Comparison of ENCODE assay signal across 15 cellular contexts in genomic region chr10:1195828-1196227, GRCh38.
"Had no signal": no experiment of that assay in that cellular context is flagged by ENCODE, and none has a peak within 500 bp of the region (broad histone marks: within the 10 kb centered on the region; RNA-seq: fewer than 3 reads in every experiment).

No MANE protein-coding gene starts in this region.

- H3K27me3 ChIP-seq: thyroid gland, vagina had no signal

- DNase-seq: activated B cell treated with CpG ODN at 0.5 μM for 24 hours; activated CD4-positive, alpha-beta T cell treated with anti-CD3 and anti-CD28 coated beads, Interleukin-2, amount 10 ng/mL, durations not matched to agents 7 days and 5 days; activated CD8-positive, alpha-beta memory T cell treated with anti-CD3 and anti-CD28 coated beads for 24 hours; activated T-cell treated with anti-CD3 and anti-CD28 coated beads for 4 hours; amygdala; heart right ventricle; natural killer cell; stimulated activated CD4-positive, alpha-beta T cell treated with anti-CD3 and anti-CD28 coated beads, Interleukin-2, amount 100 ng/mL, for 48 hours; stimulated activated CD8-positive, alpha-beta memory T cell treated with anti-CD3 and anti-CD28 coated beads, Interleukin-4, amount 100 ng/mL, for 48 hours; stimulated activated naive CD8-positive, alpha-beta T cell treated with anti-CD3 and anti-CD28 coated beads, Interleukin-15, Interleukin-2, amounts not matched to agents 100 U/mL and 50 U/mL, for 24 hours; T-helper 17 cell; thyroid gland had no signal

- H3K4me3 ChIP-seq: heart right ventricle, thyroid gland, vagina had no signal

- H3K9me3 ChIP-seq: heart right ventricle, thyroid gland, vagina had no signal

- H3K36me3 Mint-ChIP-seq: activated naive CD8-positive, alpha-beta T cell; natural killer cell had no signal

- H3K4me3 Mint-ChIP-seq: activated B cell treated with CpG ODN at 0.5 μM for 24 hours; activated CD4-positive, alpha-beta T cell treated with anti-CD3 and anti-CD28 coated beads, Interleukin-2, amount 10 ng/mL, durations not matched to agents 7 days and 5 days; activated naive CD8-positive, alpha-beta T cell; activated T-helper 17 cell treated with anti-CD3 and anti-CD28 coated beads, Interleukin-2, amount 50 U/mL, for 72 hours; natural killer cell; T-helper 17 cell had no signal

- H3K27ac Mint-ChIP-seq: activated B cell treated with CpG ODN at 0.5 μM for 24 hours; activated CD4-positive, alpha-beta T cell treated with anti-CD3 and anti-CD28 coated beads, Interleukin-2, amount 10 ng/mL, durations not matched to agents 7 days and 5 days; activated naive CD8-positive, alpha-beta T cell; activated T-helper 17 cell treated with anti-CD3 and anti-CD28 coated beads, Interleukin-2, amount 50 U/mL, for 72 hours; natural killer cell; T-helper 17 cell had no signal

- H3K9me3 Mint-ChIP-seq: activated B cell treated with CpG ODN at 0.5 μM for 24 hours; activated CD4-positive, alpha-beta T cell treated with anti-CD3 and anti-CD28 coated beads, Interleukin-2, amount 10 ng/mL, durations not matched to agents 7 days and 5 days; activated T-helper 17 cell treated with anti-CD3 and anti-CD28 coated beads, Interleukin-2, amount 50 U/mL, for 72 hours; natural killer cell had no signal

- H3K36me3 ChIP-seq: heart right ventricle, thyroid gland, vagina had no signal

- H3K27ac ChIP-seq: heart right ventricle, thyroid gland, vagina had no signal

- H3K4me1 Mint-ChIP-seq: activated B cell treated with CpG ODN at 0.5 μM for 24 hours, natural killer cell had no signal

- H3K27me3 Mint-ChIP-seq: activated naive CD8-positive, alpha-beta T cell had no signal

- H3K4me1 ChIP-seq: heart right ventricle, thyroid gland, vagina had no signal

- ATAC-seq: activated T-helper 17 cell treated with anti-CD3 and anti-CD28 coated beads, Interleukin-2, amount 50 U/mL, for 72 hours; heart right ventricle; natural killer cell; stimulated activated naive CD8-positive, alpha-beta T cell treated with anti-CD3 and anti-CD28 coated beads, Interleukin-15, Interleukin-2, amounts not matched to agents 100 U/mL and 50 U/mL, for 24 hours; T-helper 17 cell had no signal
